In genomic region chr21:33663241-33663640, GRCh38 we compare ENCODE assay signal across 27 cellular contexts.
"Had no signal": no experiment of that assay in that cellular context is flagged by ENCODE, and none has a peak within 500 bp of the region (broad histone marks: within the 10 kb centered on the region; RNA-seq: fewer than 3 reads in every experiment).

No MANE protein-coding gene starts in this region.

- DNase-seq: dorsolateral prefrontal cortex; effector CD4-positive, alpha-beta T cell; heart left ventricle; immature natural killer cell; islet precursor cell; kidney glomerular epithelial cell; left ventricle myocardium superior; lower lobe of right lung; natural killer cell; occipital lobe; ovary; posterior cingulate gyrus; retina; right lobe of liver; small intestine; stimulated activated CD4-positive, alpha-beta T cell treated with anti-CD3 and anti-CD28 coated beads, Interleukin-15, amount 100 ng/mL, for 24 hours; stimulated activated CD4-positive, alpha-beta T cell treated with anti-CD3 and anti-CD28 coated beads, Interleukin-4, amount 100 ng/mL, for 1 hour; stimulated activated CD8-positive, alpha-beta memory T cell treated with anti-CD3 and anti-CD28 coated beads, Interleukin-4, amount 100 ng/mL, for 48 hours; stimulated activated naive CD4-positive, alpha-beta T cell; stimulated activated naive CD8-positive, alpha-beta T cell treated with anti-CD3 and anti-CD28 coated beads, Interleukin-15, amount 100 ng/mL, for 72 hours; thyroid gland; trophoblast cell had no signal

- H3K9me3 ChIP-seq: gastroesophageal sphincter, heart left ventricle, lower lobe of right lung, ovary, right lobe of liver, thyroid gland, vagina had no signal

- H2AFZ ChIP-seq: hepatocyte had no signal

- H3K36me3 ChIP-seq: gastroesophageal sphincter, heart left ventricle, lower lobe of right lung, ovary, right lobe of liver, thyroid gland, vagina had no signal

- H3K27me3 ChIP-seq: dorsolateral prefrontal cortex, gastroesophageal sphincter, heart left ventricle, hepatocyte, ovary, right lobe of liver, thyroid gland, vagina had no signal

- H3K4me2 ChIP-seq: hepatocyte had no signal

- H3K27ac ChIP-seq: dorsolateral prefrontal cortex, epithelial cell of prostate, gastroesophageal sphincter, heart left ventricle, hepatocyte, lower lobe of right lung, ovary, right lobe of liver, thyroid gland, vagina had no signal

- ATAC-seq: esophagus mucosa; gastroesophageal sphincter; heart left ventricle; left ventricle myocardium superior; lower lobe of right lung; natural killer cell; right lobe of liver; stimulated activated naive CD8-positive, alpha-beta T cell treated with anti-CD3 and anti-CD28 coated beads, Interleukin-15, amount 100 ng/mL, for 72 hours had no signal

- H3K4me3 ChIP-seq: dorsolateral prefrontal cortex, gastroesophageal sphincter, heart left ventricle, hepatocyte, lower lobe of right lung, ovary, right lobe of liver, thyroid gland, vagina had no signal
